10 cellular contexts compared by ENCODE assay signal in genomic region chr7:2158331-2159175, GRCh38.
DNase-seq lines count a peak whose midpoint lies in the region; ATAC-seq and TF ChIP-seq lines count a peak whose summit lies in the region.
"Had no signal": no experiment of that assay in that cellular context is flagged by ENCODE, and none has a peak within 500 bp of the region (broad histone marks: within the 10 kb centered on the region; RNA-seq: fewer than 3 reads in every experiment).

No MANE protein-coding gene starts in this region.

- H3K27me3 ChIP-seq in muscle layer of duodenum (ENCODE audit: low read depth, low read length) (no peaks in the 10 kb centered on the region), vagina (no peaks in the 10 kb centered on the region)

- H3K36me3 ChIP-seq in muscle layer of duodenum (ENCODE audit: control insufficient read depth in 1 of 2, insufficient read depth in 2 of 2, low read length in 2 of 2) (no peaks in the 10 kb centered on the region), vagina (no peaks in the 10 kb centered on the region)

- POLR2A ChIA-PET in activated naive CD8-positive, alpha-beta T cell treated with anti-CD3 and anti-CD28 coated beads, Interleukin-2, amount 10 ng/mL, durations not matched to agents 7 days and 5 days (lab: Charles Lee) = interaction anchor here (0.6 kb wide), 1 partner anchor 87 kb away, joined by 3 read pairs; no protein-coding TSS in a partner anchor

- peaks cover 13 to 31% of the 10 kb centered on the region in 2 donors for H3K4me1 ChIP-seq in muscle layer of duodenum (ENCODE audit: control insufficient read depth in 1 of 2, insufficient read depth in 2 of 2, low read length in 2 of 2)
- peaks cover 23% of the 10 kb centered on the region for H3K4me1 ChIP-seq in vagina

- peak overlapping the region; percentile 63 to 79 for H3K27ac ChIP-seq in coronary artery
- peak overlapping the region; percentile 77 for H3K27ac ChIP-seq in muscle layer of duodenum (ENCODE audit: low read length)
- peak overlapping the region; percentile 86 for H3K27ac ChIP-seq in vagina

- H3K4me3 Mint-ChIP-seq in activated naive CD8-positive, alpha-beta T cell treated with anti-CD3 and anti-CD28 coated beads, Interleukin-2, amount 10 ng/mL, durations not matched to agents 7 days and 5 days = no peak overlapping the region
- no peak overlapping the region for H3K4me3 Mint-ChIP-seq in activated naive CD8-positive, alpha-beta T cell treated with anti-CD3 and anti-CD28 coated beads, Interleukin-2, amount 50 U/mL, for 24 hours
- H3K4me3 Mint-ChIP-seq: memory B cell had no signal

- no peaks in the 10 kb centered on the region for H3K4me1 Mint-ChIP-seq in activated naive CD8-positive, alpha-beta T cell treated with anti-CD3 and anti-CD28 coated beads, Interleukin-2, amount 10 ng/mL, durations not matched to agents 7 days and 5 days
- no peaks in the 10 kb centered on the region for H3K4me1 Mint-ChIP-seq in activated naive CD8-positive, alpha-beta T cell treated with anti-CD3 and anti-CD28 coated beads, Interleukin-2, amount 50 U/mL, for 24 hours

- no peak for TF ChIP-seq CTCF in coronary artery (IDR thresholded peaks at IDR 0.05)
- no peak for TF ChIP-seq CTCF in vagina (IDR thresholded peaks at IDR 0.05)

- H3K9me3 ChIP-seq in muscle layer of duodenum (ENCODE audit: control insufficient read depth in 1 of 2, low read length in 2 of 2) = no peaks in the 10 kb centered on the region
- H3K9me3 ChIP-seq in vagina = no peaks in the 10 kb centered on the region

- TF ChIP-seq POLR2A in vagina (IDR thresholded peaks at IDR 0.05) = no peak

- ATAC-seq in activated naive CD8-positive, alpha-beta T cell treated with anti-CD3 and anti-CD28 coated beads, Interleukin-2, amount 10 ng/mL, durations not matched to agents 7 days and 5 days (ENCODE audit: low read depth) = no peak
- no peak for ATAC-seq in activated naive CD8-positive, alpha-beta T cell treated with anti-CD3 and anti-CD28 coated beads, Interleukin-2, amount 50 U/mL, for 24 hours

- H3K9me3 Mint-ChIP-seq in activated naive CD8-positive, alpha-beta T cell treated with anti-CD3 and anti-CD28 coated beads, Interleukin-2, amount 10 ng/mL, durations not matched to agents 7 days and 5 days = no peaks in the 10 kb centered on the region
- H3K9me3 Mint-ChIP-seq in activated naive CD8-positive, alpha-beta T cell treated with anti-CD3 and anti-CD28 coated beads, Interleukin-2, amount 50 U/mL, for 24 hours = no peaks in the 10 kb centered on the region
- H3K9me3 Mint-ChIP-seq: memory B cell had no signal

- no peak overlapping the region for H3K27ac Mint-ChIP-seq in activated naive CD8-positive, alpha-beta T cell treated with anti-CD3 and anti-CD28 coated beads, Interleukin-2, amount 10 ng/mL, durations not matched to agents 7 days and 5 days
- H3K27ac Mint-ChIP-seq in activated naive CD8-positive, alpha-beta T cell treated with anti-CD3 and anti-CD28 coated beads, Interleukin-2, amount 50 U/mL, for 24 hours = no peak overlapping the region
- H3K27ac Mint-ChIP-seq: memory B cell had no signal

- H3K36me3 Mint-ChIP-seq in activated naive CD8-positive, alpha-beta T cell treated with anti-CD3 and anti-CD28 coated beads, Interleukin-2, amount 10 ng/mL, durations not matched to agents 7 days and 5 days = no peaks in the 10 kb centered on the region
- H3K36me3 Mint-ChIP-seq in activated naive CD8-positive, alpha-beta T cell treated with anti-CD3 and anti-CD28 coated beads, Interleukin-2, amount 50 U/mL, for 24 hours (ENCODE audit: low read depth) = peaks cover 5% of the 10 kb centered on the region

- no peaks in the 10 kb centered on the region for H3K27me3 Mint-ChIP-seq in activated naive CD8-positive, alpha-beta T cell treated with anti-CD3 and anti-CD28 coated beads, Interleukin-2, amount 10 ng/mL, durations not matched to agents 7 days and 5 days
- no peaks in the 10 kb centered on the region for H3K27me3 Mint-ChIP-seq in activated naive CD8-positive, alpha-beta T cell treated with anti-CD3 and anti-CD28 coated beads, Interleukin-2, amount 50 U/mL, for 24 hours
- H3K27me3 Mint-ChIP-seq: memory B cell had no signal

- peak; percentile 26 for DNase-seq in activated naive CD8-positive, alpha-beta T cell treated with anti-CD3 and anti-CD28 coated beads, Interleukin-2, amount 10 ng/mL, durations not matched to agents 7 days and 5 days
- DNase-seq in activated naive CD8-positive, alpha-beta T cell treated with anti-CD3 and anti-CD28 coated beads, Interleukin-2, amount 50 U/mL, for 24 hours = no peak
- DNase-seq in coronary artery (ENCODE audit: low spot score) (no peak), vagina (ENCODE audit: extremely low spot score in 2 of 2) (no peak), NK-92 (lab: John Stamatoyannopoulos, UW; ENCODE audit: unreplicated experiment) (no peak), HCEC 1CT (no peak)
- no peak for DNase-seq in activated CD4-positive, CD25-positive, alpha-beta regulatory T cell (lab: John Stamatoyannopoulos, UW)
- DNase-seq: stimulated activated CD4-positive, alpha-beta T cell treated with anti-CD3 and anti-CD28 coated beads, Interleukin-4, amount 100 ng/mL, for 4 hours had no signal

- H3K4me3 ChIP-seq in coronary artery = no peak overlapping the region
- H3K4me3 ChIP-seq in muscle layer of duodenum (ENCODE audit: low read depth in 1 of 2, low read length in 2 of 2) = peak overlapping the region in 1 of 2 donors; percentile 14
- H3K4me3 ChIP-seq in vagina = no peak overlapping the region

- intact Hi-C loops in vagina (cut with DNase I) = no loop called here
